ENCODE assay signal across 1 cellular context in genomic region chr6:11282245-11282644, GRCh38.
TF ChIP-seq lines count a peak whose summit lies in the region.

No MANE protein-coding gene starts in this region.

TF ChIP-seq in HepG2, 621 proteins besides CTCF, POLR2A, EP300 and RAD21 (continued from another document and continues in another):
- TF ChIP-seq ARID5B (CRISPR knock-in tag; IDR thresholded peaks at IDR 0.05): 0 out of 2 replicates have a peak, but pooled peaks have one; percentile 62
- no peak for TF ChIP-seq ZNF614 (CRISPR knock-in tag; IDR thresholded peaks at IDR 0.05; ENCODE audit: borderline replicate concordance)
- TF ChIP-seq NFYC (CRISPR knock-in tag; IDR thresholded peaks at IDR 0.05): no peak; the same call in 1 of the 2 replicates
- TF ChIP-seq ZNF839 (CRISPR knock-in tag; IDR thresholded peaks at IDR 0.05; ENCODE audit: borderline replicate concordance): no peak
- TF ChIP-seq GZF1 (CRISPR knock-in tag; IDR thresholded peaks at IDR 0.05): no peak
- no peak for TF ChIP-seq AKAP8 (CRISPR knock-in tag; IDR thresholded peaks at IDR 0.05)
- no peak for TF ChIP-seq CCDC6 (CRISPR knock-in tag; IDR thresholded peaks at IDR 0.05)
- TF ChIP-seq HIVEP1 (CRISPR knock-in tag; IDR thresholded peaks at IDR 0.05): no peak
- no peak for TF ChIP-seq LBX2 (CRISPR knock-in tag; IDR thresholded peaks at IDR 0.05; ENCODE audit: borderline replicate concordance)
- TF ChIP-seq MTF1 (CRISPR knock-in tag; IDR thresholded peaks at IDR 0.05): no peak
- no peak for TF ChIP-seq MXD4 (CRISPR knock-in tag; IDR thresholded peaks at IDR 0.05)
- no peak for TF ChIP-seq MAFF (IDR thresholded peaks at IDR 0.05; ENCODE audit: low read depth, low read length)
- TF ChIP-seq ZSCAN9 (CRISPR knock-in tag; IDR thresholded peaks at IDR 0.05; ENCODE audit: borderline replicate concordance): 0 out of 2 replicates have a peak, but pooled peaks have one; percentile 19
- TF ChIP-seq CBFB (CRISPR knock-in tag; IDR thresholded peaks at IDR 0.05): 0 out of 2 replicates have a peak, but pooled peaks have one; percentile 20
- no peak for TF ChIP-seq CEBPB (IDR thresholded peaks at IDR 0.05; ENCODE audit: borderline replicate concordance, low read depth, low read length)
- no peak for TF ChIP-seq ZNF264 (CRISPR knock-in tag; IDR thresholded peaks at IDR 0.05)
- no peak for TF ChIP-seq KDM3A (CRISPR knock-in tag; IDR thresholded peaks at IDR 0.05; ENCODE audit: low read depth)
- TF ChIP-seq SOX13 (IDR thresholded peaks at IDR 0.05): no peak
- TF ChIP-seq SOX13 (CRISPR knock-in tag; conservative IDR thresholded peaks at IDR 0.05 in 1 of 2, IDR thresholded peaks at IDR 0.05 in 1 of 2): peak in 1 of 2 experiments; percentile 74; a peak in 1 of 4 replicates
- no peak for TF ChIP-seq IRX3 (CRISPR knock-in tag; IDR thresholded peaks at IDR 0.05; ENCODE audit: borderline replicate concordance, low read depth)
- no peak for TF ChIP-seq JUNB (CRISPR knock-in tag; IDR thresholded peaks at IDR 0.05; ENCODE audit: borderline replicate concordance)
- TF ChIP-seq NKX3-1 (CRISPR knock-in tag; IDR thresholded peaks at IDR 0.05): no peak
- no peak for TF ChIP-seq ZNF280D (CRISPR knock-in tag; IDR thresholded peaks at IDR 0.05)
- TF ChIP-seq DRAP1 (CRISPR knock-in tag; IDR thresholded peaks at IDR 0.05): no peak
- no peak for TF ChIP-seq SRSF4 (IDR thresholded peaks at IDR 0.05; ENCODE audit: low read depth, low read length, poor library complexity, severe bottlenecking)
- no peak for TF ChIP-seq ARHGAP35 (CRISPR knock-in tag; IDR thresholded peaks at IDR 0.05; ENCODE audit: borderline replicate concordance)
- TF ChIP-seq MXD3 (CRISPR knock-in tag; IDR thresholded peaks at IDR 0.05): no peak
- no peak for TF ChIP-seq ZNF766 (CRISPR knock-in tag; IDR thresholded peaks at IDR 0.05; ENCODE audit: borderline replicate concordance)
- TF ChIP-seq PCBP1 (IDR thresholded peaks at IDR 0.05; ENCODE audit: borderline replicate concordance, low read depth, low read length): no peak
- 0 out of 2 replicates have a peak, but pooled peaks have one; percentile 13 for TF ChIP-seq ZNF331 (CRISPR knock-in tag; IDR thresholded peaks at IDR 0.05)
- no peak for TF ChIP-seq MEIS1 (CRISPR knock-in tag; IDR thresholded peaks at IDR 0.05; ENCODE audit: borderline replicate concordance)
- TF ChIP-seq MNT (IDR thresholded peaks at IDR 0.05): no peak
- no peak for TF ChIP-seq SOX6 (IDR thresholded peaks at IDR 0.05)
- no peak for TF ChIP-seq SOX6 (CRISPR knock-in tag; IDR thresholded peaks at IDR 0.05)
- TF ChIP-seq ZFP36L2 (CRISPR knock-in tag; IDR thresholded peaks at IDR 0.05): no peak
- TF ChIP-seq ZNF12 (CRISPR knock-in tag; IDR thresholded peaks at IDR 0.05): no peak
- no peak for TF ChIP-seq ZFP41 (CRISPR knock-in tag; IDR thresholded peaks at IDR 0.05; ENCODE audit: borderline replicate concordance)
- no peak for TF ChIP-seq ZNF674 (CRISPR knock-in tag; IDR thresholded peaks at IDR 0.05; ENCODE audit: low read depth)
- TF ChIP-seq ZNF569 (CRISPR knock-in tag; IDR thresholded peaks at IDR 0.05; ENCODE audit: borderline replicate concordance): no peak
- no peak for TF ChIP-seq MYPOP (CRISPR knock-in tag; IDR thresholded peaks at IDR 0.05)
- no peak for TF ChIP-seq ZBTB4 (CRISPR knock-in tag; IDR thresholded peaks at IDR 0.05; ENCODE audit: borderline replicate concordance)
- no peak for TF ChIP-seq RCOR2 (CRISPR knock-in tag; IDR thresholded peaks at IDR 0.05)
- TF ChIP-seq HIC2 (CRISPR knock-in tag; IDR thresholded peaks at IDR 0.05; ENCODE audit: low read depth): no peak; the same call in 1 of the 2 replicates
- no peak for TF ChIP-seq ZNF790 (CRISPR knock-in tag; IDR thresholded peaks at IDR 0.05; ENCODE audit: borderline replicate concordance)
- TF ChIP-seq KLF13 (CRISPR knock-in tag; IDR thresholded peaks at IDR 0.05): no peak
- TF ChIP-seq ZNF883 (CRISPR knock-in tag; IDR thresholded peaks at IDR 0.05; ENCODE audit: not compliant biosample characterization): no peak
- no peak for TF ChIP-seq ZNF446 (CRISPR knock-in tag; IDR thresholded peaks at IDR 0.05)
- no peak for TF ChIP-seq MEIS2 (CRISPR knock-in tag; IDR thresholded peaks at IDR 0.05)
- peak; percentile 61; the same call in 1 of the 2 replicates for TF ChIP-seq ELF3 (CRISPR knock-in tag; IDR thresholded peaks at IDR 0.05)
- peak; percentile 48 for TF ChIP-seq BCL6 (CRISPR knock-in tag; IDR thresholded peaks at IDR 0.05)
- no peak for TF ChIP-seq ZNF7 (CRISPR knock-in tag; IDR thresholded peaks at IDR 0.05)
- TF ChIP-seq ZNF34 (CRISPR knock-in tag; IDR thresholded peaks at IDR 0.05; ENCODE audit: borderline replicate concordance): no peak
- TF ChIP-seq BATF2 (CRISPR knock-in tag; IDR thresholded peaks at IDR 0.05): no peak
- TF ChIP-seq HES4 (CRISPR knock-in tag; IDR thresholded peaks at IDR 0.05; ENCODE audit: borderline replicate concordance): no peak
- no peak for TF ChIP-seq HOXA9 (CRISPR knock-in tag; IDR thresholded peaks at IDR 0.05; ENCODE audit: borderline replicate concordance)
- no peak for TF ChIP-seq MBD4 (IDR thresholded peaks at IDR 0.05; ENCODE audit: borderline replicate concordance, low read length)
- no peak for TF ChIP-seq ZNF781 (CRISPR knock-in tag; IDR thresholded peaks at IDR 0.05; ENCODE audit: borderline replicate concordance, not compliant biosample characterization)
- peak; percentile 70 for TF ChIP-seq RARA (CRISPR knock-in tag; IDR thresholded peaks at IDR 0.05)
